Comparison of ENCODE assay signal across 4 cellular contexts in genomic region chr19:4595158-4595557, GRCh38. TPM values are rescaled to one million over a fixed set of nuclear protein-coding genes. Genes with fewer than 3 reads are reported as not detected.
"Had no signal": no experiment of that assay in that cellular context is flagged by ENCODE, and none has a peak within 500 bp of the region (broad histone marks: within the 10 kb centered on the region; RNA-seq: fewer than 3 reads in every experiment).

No MANE protein-coding gene starts in this region.

RNA-seq across cellular contexts. Expression of gene SEMA6B, which starts 35.7 kb away (rescaled TPM):
- polyA plus RNA-seq: naive thymus-derived CD8-positive, alpha-beta T cell had no signal

RNA-seq across cellular contexts. Expression of gene LRG1, which starts 55.3 kb away (rescaled TPM):
- total RNA-seq: naive thymus-derived CD8-positive, alpha-beta T cell; occipital lobe; osteocyte; smooth muscle cell had no signal
- polyA plus RNA-seq: naive thymus-derived CD8-positive, alpha-beta T cell; smooth muscle cell had no signal
